8 cellular contexts compared by ENCODE assay signal in the genomic region with DNA sequence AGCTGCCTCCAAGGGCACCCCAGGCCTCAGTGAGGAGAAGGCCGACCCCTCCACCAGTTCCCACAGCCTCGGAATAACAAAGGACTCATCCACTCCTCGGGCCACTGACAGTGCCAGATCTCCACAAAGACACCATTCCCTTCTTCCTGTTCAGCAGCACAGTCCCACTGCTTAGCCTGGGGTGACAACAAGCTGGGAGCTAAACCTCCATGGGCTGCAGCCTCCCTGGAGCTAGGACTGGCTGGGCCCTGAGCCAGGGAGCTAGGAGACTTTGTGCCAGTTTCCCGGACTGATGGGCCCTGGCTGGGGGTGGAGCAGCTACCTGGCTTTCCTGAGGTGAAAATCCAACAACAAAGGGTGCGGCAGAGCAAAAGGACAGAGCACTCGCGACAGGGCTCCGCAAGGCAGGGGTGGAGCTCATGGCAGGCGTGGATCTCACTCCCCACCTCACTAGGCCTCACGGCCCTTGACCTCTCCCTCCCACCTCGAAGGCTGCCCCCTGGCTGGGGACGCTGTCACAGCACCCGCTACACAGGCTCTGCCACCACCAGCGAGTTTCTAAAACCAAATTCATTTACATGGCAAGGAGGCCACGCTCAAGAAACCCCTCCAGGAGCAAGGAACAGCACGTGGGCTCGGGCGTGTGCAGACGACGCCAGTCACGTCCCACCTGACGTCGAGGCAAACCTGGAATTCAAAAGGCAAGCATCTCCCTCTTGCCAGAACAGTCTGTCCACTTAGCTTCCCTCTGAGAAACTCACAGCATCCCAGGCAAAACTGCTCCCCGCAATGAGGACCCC. TPM values are rescaled to one million over a fixed set of nuclear protein-coding genes. Genes with fewer than 3 reads are reported as not detected.
DNase-seq lines count a peak whose midpoint lies in the region; ATAC-seq and TF ChIP-seq lines count a peak whose summit lies in the region.

No MANE protein-coding gene starts in this region.

- no peak for TF ChIP-seq EP300 in SK-N-SH (IDR thresholded peaks at IDR 0.05; ENCODE audit: borderline replicate concordance in 1 of 2, low read depth in 1 of 2, low read length in 1 of 2)

- H3K36me3 Mint-ChIP-seq in nephron progenitor cell (ENCODE audit: low read depth) = peaks cover 31% of the 10 kb centered on the region

- no peak overlapping the region for H3K4me2 ChIP-seq in SK-N-SH

- no peaks in the 10 kb centered on the region for H3F3A ChIP-seq in SK-N-SH (replicated peaks; ENCODE audit: insufficient read depth)

- H4K20me1 ChIP-seq in SK-N-SH (ENCODE audit: insufficient read depth) = 0 out of 2 replicates have a peak, but pooled peaks cover 11% of the 10 kb centered on the region

- WGBS in SK-N-SH (ENCODE audit: low lambda C conversion rate) = 94% methylated on average over 20 of the region's 24 CpGs

- H3K4me3 Mint-ChIP-seq in nephron progenitor cell = no peak overlapping the region

- H3K27ac ChIP-seq in SK-N-SH (ENCODE audit: low read depth in 2 of 2, low read length in 1 of 2) (no peak overlapping the region; a peak in 1 of 4 replicates), colonic mucosa (peak overlapping the region; percentile 80)

- peaks cover 38% of the 10 kb centered on the region for H3K4me1 Mint-ChIP-seq in nephron progenitor cell

- no peak overlapping the region for H3K9ac ChIP-seq in SK-N-SH
- H3K9ac ChIP-seq in colonic mucosa (ENCODE audit: low read depth in 2 of 2, low read length in 2 of 2) = peak overlapping the region; percentile 55 to 87

- no peaks in the 10 kb centered on the region for H3K9me3 ChIP-seq in SK-N-SH
- H3K9me3 ChIP-seq in colonic mucosa = no peaks in the 10 kb centered on the region

- no peaks in the 10 kb centered on the region for H3K27me3 Mint-ChIP-seq in nephron progenitor cell (ENCODE audit: low read depth, poor library complexity)

- no peaks in the 10 kb centered on the region for H3K36me3 ChIP-seq in SK-N-SH (replicated peaks in 1 of 2; ENCODE audit: control insufficient read depth in 1 of 2, insufficient read depth in 2 of 2, low read length in 1 of 2)
- no peaks in the 10 kb centered on the region for H3K36me3 ChIP-seq in colonic mucosa

- H3K4me3 ChIP-seq in SK-N-SH (ENCODE audit: low read depth in 2 of 2, low read length in 1 of 2) = no peak overlapping the region
- peak overlapping the region; percentile 4 for H3K4me3 ChIP-seq in colonic mucosa

- H3K9me3 Mint-ChIP-seq in nephron progenitor cell = no peaks in the 10 kb centered on the region

- H3K27me3 ChIP-seq in SK-N-SH (ENCODE audit: insufficient read depth) = no peaks in the 10 kb centered on the region
- no peaks in the 10 kb centered on the region for H3K27me3 ChIP-seq in colonic mucosa

- no peaks in the 10 kb centered on the region for H3K9me2 ChIP-seq in SK-N-SH

- TF ChIP-seq CTCF in SK-N-SH (IDR thresholded peaks at IDR 0.05) (peak; percentile 16; the same call in 1 of the 2 replicates), colonic mucosa (IDR thresholded peaks at IDR 0.05) (peak; percentile 37), nephron progenitor cell (IDR thresholded peaks at IDR 0.05) (no peak)

- CTCF ChIA-PET in SK-N-SH (lab: Yijun Ruan, JAX) = interaction anchor here (1.0 to 1.3 kb wide), 2 partner anchors 13 to 95 kb away, joined by 4 to 7 read pairs; no protein-coding TSS in a partner anchor

- no peaks in the 10 kb centered on the region; a peak in 1 of 4 replicates for H3K4me1 ChIP-seq in SK-N-SH (ENCODE audit: control insufficient read depth in 1 of 2, insufficient read depth in 2 of 2, low read depth in 1 of 2, low read length in 1 of 2)
- H3K4me1 ChIP-seq in colonic mucosa = peaks cover 10% of the 10 kb centered on the region

- peak; percentile 58 for DNase-seq in SK-N-SH
- peak; percentile 92 for DNase-seq in NAMALWA (ENCODE audit: low spot score)
- peak; percentile 93 for DNase-seq in colonic mucosa
- no peak for DNase-seq in nephron progenitor cell
- no peak for DNase-seq in NCI-H1092 treated with DMSO at 0.1 percent for 48 hours (lab: John Stamatoyannopoulos, UW)

- no peak for TF ChIP-seq RAD21 in SK-N-SH (IDR thresholded peaks at IDR 0.05; ENCODE audit: low read length)

- no peak; the same call in 2 of the 3 replicates for ATAC-seq in SK-N-SH treated with all-trans-retinoic acid at 6 μM for 48 hours
- ATAC-seq in GM21529 (IDR thresholded peaks at IDR 0.05; ENCODE audit: unreplicated experiment) = no peak
- no peak for ATAC-seq in GM21367 (IDR thresholded peaks at IDR 0.05; ENCODE audit: unreplicated experiment)

- no peak overlapping the region for H2AFZ ChIP-seq in SK-N-SH (ENCODE audit: low read depth)

- intact Hi-C loops in colonic mucosa (cut with DNase I) = no loop called here

- H3K79me2 ChIP-seq in SK-N-SH (ENCODE audit: insufficient read depth) = peaks cover 64% of the 10 kb centered on the region

- POLR2A ChIA-PET in SK-N-SH (lab: Yijun Ruan, JAX) = no interaction called here

- H3K27ac Mint-ChIP-seq in nephron progenitor cell = peak overlapping the region; percentile 91

TF ChIP-seq in SK-N-SH, 30 proteins besides CTCF, POLR2A, EP300 and RAD21 (continues in another document):
- TF ChIP-seq, protein P1, sequence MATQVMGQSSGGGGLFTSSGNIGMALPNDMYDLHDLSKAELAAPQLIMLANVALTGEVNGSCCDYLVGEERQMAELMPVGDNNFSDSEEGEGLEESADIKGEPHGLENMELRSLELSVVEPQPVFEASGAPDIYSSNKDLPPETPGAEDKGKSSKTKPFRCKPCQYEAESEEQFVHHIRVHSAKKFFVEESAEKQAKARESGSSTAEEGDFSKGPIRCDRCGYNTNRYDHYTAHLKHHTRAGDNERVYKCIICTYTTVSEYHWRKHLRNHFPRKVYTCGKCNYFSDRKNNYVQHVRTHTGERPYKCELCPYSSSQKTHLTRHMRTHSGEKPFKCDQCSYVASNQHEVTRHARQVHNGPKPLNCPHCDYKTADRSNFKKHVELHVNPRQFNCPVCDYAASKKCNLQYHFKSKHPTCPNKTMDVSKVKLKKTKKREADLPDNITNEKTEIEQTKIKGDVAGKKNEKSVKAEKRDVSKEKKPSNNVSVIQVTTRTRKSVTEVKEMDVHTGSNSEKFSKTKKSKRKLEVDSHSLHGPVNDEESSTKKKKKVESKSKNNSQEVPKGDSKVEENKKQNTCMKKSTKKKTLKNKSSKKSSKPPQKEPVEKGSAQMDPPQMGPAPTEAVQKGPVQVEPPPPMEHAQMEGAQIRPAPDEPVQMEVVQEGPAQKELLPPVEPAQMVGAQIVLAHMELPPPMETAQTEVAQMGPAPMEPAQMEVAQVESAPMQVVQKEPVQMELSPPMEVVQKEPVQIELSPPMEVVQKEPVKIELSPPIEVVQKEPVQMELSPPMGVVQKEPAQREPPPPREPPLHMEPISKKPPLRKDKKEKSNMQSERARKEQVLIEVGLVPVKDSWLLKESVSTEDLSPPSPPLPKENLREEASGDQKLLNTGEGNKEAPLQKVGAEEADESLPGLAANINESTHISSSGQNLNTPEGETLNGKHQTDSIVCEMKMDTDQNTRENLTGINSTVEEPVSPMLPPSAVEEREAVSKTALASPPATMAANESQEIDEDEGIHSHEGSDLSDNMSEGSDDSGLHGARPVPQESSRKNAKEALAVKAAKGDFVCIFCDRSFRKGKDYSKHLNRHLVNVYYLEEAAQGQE (IDR thresholded peaks at IDR 0.05; ENCODE audit: low read depth, low read length) = no peak

TF ChIP-seq in SK-N-SH treated with all-trans-retinoic acid at 6 μM for 48 hours, 23 proteins besides CTCF, POLR2A, EP300 and RAD21:
- no peak for TF ChIP-seq ISL1 (CRISPR knock-in tag; IDR thresholded peaks at IDR 0.05)
- no peak for TF ChIP-seq BACH2 (CRISPR knock-in tag; IDR thresholded peaks at IDR 0.05; ENCODE audit: borderline replicate concordance)
- no peak for TF ChIP-seq ZC3H10 (CRISPR knock-in tag; IDR thresholded peaks at IDR 0.05)
- no peak for TF ChIP-seq ZFP3 (CRISPR knock-in tag; IDR thresholded peaks at IDR 0.05)

RNA-seq across cellular contexts. Expression of a gene that starts 13.8 kb away (rescaled TPM):
- polyA plus RNA-seq in SK-N-SH (2012; rRNA removed) = 20.5 and 20.6 TPM in 2 replicates
- 15.5 and 19.2 TPM in 2 replicates for polyA plus RNA-seq in SK-N-SH (2012; cell fraction: cytosol; rRNA removed)
- 58.2 and 59.5 TPM in 2 replicates for polyA plus RNA-seq in SK-N-SH (2012; cell fraction: nucleus; rRNA removed)
- total RNA-seq in colonic mucosa = 10 to 100 TPM; 41.5 to 57.8 TPM

RNA-seq across cellular contexts. Expression of a gene that starts 20.0 kb away (rescaled TPM):
- polyA plus RNA-seq in SK-N-SH (2012; rRNA removed) = 11.3 and 15.0 TPM in 2 replicates
- 13.7 and 15.0 TPM in 2 replicates for polyA plus RNA-seq in SK-N-SH (2012; cell fraction: cytosol; rRNA removed)
- polyA plus RNA-seq in SK-N-SH (2012; cell fraction: nucleus; rRNA removed) = 31.3 and 32.9 TPM in 2 replicates
- total RNA-seq in colonic mucosa = 10 to 100 TPM; 31.8 to 44.7 TPM

RNA-seq across cellular contexts. Expression of a gene that starts 45.4 kb away (rescaled TPM):
- polyA plus RNA-seq in SK-N-SH (2012; rRNA removed) = 22.0 and 24.0 TPM in 2 replicates
- polyA plus RNA-seq in SK-N-SH (2012; cell fraction: cytosol; rRNA removed) = 9.6 and 10.1 TPM in 2 replicates
- 159 and 185 TPM in 2 replicates for polyA plus RNA-seq in SK-N-SH (2012; cell fraction: nucleus; rRNA removed)
- total RNA-seq in colonic mucosa = 10 to 100 TPM; 52.2 to 58.5 TPM

RNA-seq across cellular contexts. Expression of a gene that starts 46.8 kb away (rescaled TPM):
- 0.96 and 1.2 TPM in 2 replicates for polyA plus RNA-seq in SK-N-SH (2012; rRNA removed)
- 0.10 and 0.15 TPM in 2 replicates for polyA plus RNA-seq in SK-N-SH (2012; cell fraction: cytosol; rRNA removed)
- polyA plus RNA-seq in SK-N-SH (2012; cell fraction: nucleus; rRNA removed) = 9.6 and 17.1 TPM in 2 replicates
- total RNA-seq in colonic mucosa = 1 to 10 TPM; 3.0 to 5.8 TPM

Comparison
In these comparisons a context has a peak if more than half of its experiments do, and no peak if none do; other contexts are left out.
1. DNase-seq: peak in SK-N-SH (single experiment), NAMALWA (single experiment) and colonic mucosa (single experiment); none in nephron progenitor cell (single experiment) and NCI-H1092 treated with DMSO at 0.1 percent for 48 hours (single experiment).